Comparison of ENCODE assay signal across 1 cellular context in genomic region chr2:235527806-235528480, GRCh38.
TF ChIP-seq lines count a peak whose summit lies in the region.

No MANE protein-coding gene starts in this region.

TF ChIP-seq in H1, 55 proteins besides CTCF, POLR2A, EP300 and RAD21:
- TF ChIP-seq CHD2 (IDR thresholded peaks at IDR 0.05; ENCODE audit: low read length) (no peak), TCF12 (IDR thresholded peaks at IDR 0.05; ENCODE audit: low read depth, low read length) (0 out of 2 replicates have a peak, but pooled peaks have one; percentile 21), NRF1 (IDR thresholded peaks at IDR 0.05; ENCODE audit: low read depth, low read length) (no peak), TBP (IDR thresholded peaks at IDR 0.05; ENCODE audit: low read depth, low read length) (no peak), USF2 (IDR thresholded peaks at IDR 0.05; ENCODE audit: low read length) (peak; percentile 49; the same call in 1 of the 2 replicates), BRCA1 (IDR thresholded peaks at IDR 0.05; ENCODE audit: low read depth, low read length) (no peak), POU5F1 (IDR thresholded peaks at IDR 0.05; ENCODE audit: low read depth, low read length) (no peak), GTF2F1 (IDR thresholded peaks at IDR 0.05; ENCODE audit: borderline replicate concordance, low read depth, low read length) (no peak), CHD1 (IDR thresholded peaks at IDR 0.05; ENCODE audit: low read depth, low read length) (no peak), FOSL1 (IDR thresholded peaks at IDR 0.05; ENCODE audit: insufficient read depth, low read depth, low read length) (no peak), MAFK (IDR thresholded peaks at IDR 0.05; ENCODE audit: low read depth, low read length) (no peak), HDAC2 (IDR thresholded peaks at IDR 0.05; ENCODE audit: borderline replicate concordance in 1 of 2, low read depth in 2 of 2, low read length in 2 of 2) (no peak), CTBP2 (IDR thresholded peaks at IDR 0.05; ENCODE audit: borderline replicate concordance, insufficient read depth, insufficient read length, low read length) (no peak), CREB1 (IDR thresholded peaks at IDR 0.05) (no peak), HDAC6 (IDR thresholded peaks at IDR 0.05; ENCODE audit: low read depth, low read length) (no peak), MAX (IDR thresholded peaks at IDR 0.05) (peak; percentile 94), TEAD4 (IDR thresholded peaks at IDR 0.05; ENCODE audit: low read depth, low read length) (peak; percentile 96), SIN3A (conservative IDR thresholded peaks at IDR 0.05 in 1 of 2, IDR thresholded peaks at IDR 0.05 in 1 of 2; ENCODE audit: low read depth in 1 of 2, low read length in 2 of 2) (no peak), SUZ12 (IDR thresholded peaks at IDR 0.05; ENCODE audit: low read length) (no peak), KDM1A (IDR thresholded peaks at IDR 0.05; ENCODE audit: borderline replicate concordance, low read length) (no peak), E2F6 (IDR thresholded peaks at IDR 0.05) (peak; percentile 84), SIRT6 (IDR thresholded peaks at IDR 0.05; ENCODE audit: low read length) (no peak), JUND (IDR thresholded peaks at IDR 0.05; ENCODE audit: low read length) (no peak), RBBP5 (IDR thresholded peaks at IDR 0.05; ENCODE audit: borderline replicate concordance, low read depth, low read length) (no peak), JUN (IDR thresholded peaks at IDR 0.05; ENCODE audit: low read depth, low read length) (no peak), CEBPB (IDR thresholded peaks at IDR 0.05; ENCODE audit: low read depth, low read length) (no peak), BACH1 (IDR thresholded peaks at IDR 0.05; ENCODE audit: low read length) (no peak), CBX5 (IDR thresholded peaks at IDR 0.05; ENCODE audit: low read depth, low read length) (no peak), PHF8 (conservative IDR thresholded peaks at IDR 0.05; ENCODE audit: low read depth, low read length) (no peak), TAF1 (IDR thresholded peaks at IDR 0.05; ENCODE audit: low read depth, low read length) (no peak), KDM5A (IDR thresholded peaks at IDR 0.05; ENCODE audit: low read length) (no peak), RNF2 (IDR thresholded peaks at IDR 0.05; ENCODE audit: borderline replicate concordance, low read depth, low read length, missing control alignments, poor library complexity, severe bottlenecking) (no peak), SRF (IDR thresholded peaks at IDR 0.05; ENCODE audit: low read depth, low read length) (no peak), ATF2 (IDR thresholded peaks at IDR 0.05; ENCODE audit: low read length) (no peak), EZH2 (IDR thresholded peaks at IDR 0.05; ENCODE audit: low read depth, low read length, severe bottlenecking) (no peak), POLR2AphosphoS5 (IDR thresholded peaks at IDR 0.05; ENCODE audit: low read depth, low read length) (no peak), GABPA (IDR thresholded peaks at IDR 0.05; ENCODE audit: borderline replicate concordance, insufficient read depth, low read length) (no peak)
- TF ChIP-seq, protein P1, sequence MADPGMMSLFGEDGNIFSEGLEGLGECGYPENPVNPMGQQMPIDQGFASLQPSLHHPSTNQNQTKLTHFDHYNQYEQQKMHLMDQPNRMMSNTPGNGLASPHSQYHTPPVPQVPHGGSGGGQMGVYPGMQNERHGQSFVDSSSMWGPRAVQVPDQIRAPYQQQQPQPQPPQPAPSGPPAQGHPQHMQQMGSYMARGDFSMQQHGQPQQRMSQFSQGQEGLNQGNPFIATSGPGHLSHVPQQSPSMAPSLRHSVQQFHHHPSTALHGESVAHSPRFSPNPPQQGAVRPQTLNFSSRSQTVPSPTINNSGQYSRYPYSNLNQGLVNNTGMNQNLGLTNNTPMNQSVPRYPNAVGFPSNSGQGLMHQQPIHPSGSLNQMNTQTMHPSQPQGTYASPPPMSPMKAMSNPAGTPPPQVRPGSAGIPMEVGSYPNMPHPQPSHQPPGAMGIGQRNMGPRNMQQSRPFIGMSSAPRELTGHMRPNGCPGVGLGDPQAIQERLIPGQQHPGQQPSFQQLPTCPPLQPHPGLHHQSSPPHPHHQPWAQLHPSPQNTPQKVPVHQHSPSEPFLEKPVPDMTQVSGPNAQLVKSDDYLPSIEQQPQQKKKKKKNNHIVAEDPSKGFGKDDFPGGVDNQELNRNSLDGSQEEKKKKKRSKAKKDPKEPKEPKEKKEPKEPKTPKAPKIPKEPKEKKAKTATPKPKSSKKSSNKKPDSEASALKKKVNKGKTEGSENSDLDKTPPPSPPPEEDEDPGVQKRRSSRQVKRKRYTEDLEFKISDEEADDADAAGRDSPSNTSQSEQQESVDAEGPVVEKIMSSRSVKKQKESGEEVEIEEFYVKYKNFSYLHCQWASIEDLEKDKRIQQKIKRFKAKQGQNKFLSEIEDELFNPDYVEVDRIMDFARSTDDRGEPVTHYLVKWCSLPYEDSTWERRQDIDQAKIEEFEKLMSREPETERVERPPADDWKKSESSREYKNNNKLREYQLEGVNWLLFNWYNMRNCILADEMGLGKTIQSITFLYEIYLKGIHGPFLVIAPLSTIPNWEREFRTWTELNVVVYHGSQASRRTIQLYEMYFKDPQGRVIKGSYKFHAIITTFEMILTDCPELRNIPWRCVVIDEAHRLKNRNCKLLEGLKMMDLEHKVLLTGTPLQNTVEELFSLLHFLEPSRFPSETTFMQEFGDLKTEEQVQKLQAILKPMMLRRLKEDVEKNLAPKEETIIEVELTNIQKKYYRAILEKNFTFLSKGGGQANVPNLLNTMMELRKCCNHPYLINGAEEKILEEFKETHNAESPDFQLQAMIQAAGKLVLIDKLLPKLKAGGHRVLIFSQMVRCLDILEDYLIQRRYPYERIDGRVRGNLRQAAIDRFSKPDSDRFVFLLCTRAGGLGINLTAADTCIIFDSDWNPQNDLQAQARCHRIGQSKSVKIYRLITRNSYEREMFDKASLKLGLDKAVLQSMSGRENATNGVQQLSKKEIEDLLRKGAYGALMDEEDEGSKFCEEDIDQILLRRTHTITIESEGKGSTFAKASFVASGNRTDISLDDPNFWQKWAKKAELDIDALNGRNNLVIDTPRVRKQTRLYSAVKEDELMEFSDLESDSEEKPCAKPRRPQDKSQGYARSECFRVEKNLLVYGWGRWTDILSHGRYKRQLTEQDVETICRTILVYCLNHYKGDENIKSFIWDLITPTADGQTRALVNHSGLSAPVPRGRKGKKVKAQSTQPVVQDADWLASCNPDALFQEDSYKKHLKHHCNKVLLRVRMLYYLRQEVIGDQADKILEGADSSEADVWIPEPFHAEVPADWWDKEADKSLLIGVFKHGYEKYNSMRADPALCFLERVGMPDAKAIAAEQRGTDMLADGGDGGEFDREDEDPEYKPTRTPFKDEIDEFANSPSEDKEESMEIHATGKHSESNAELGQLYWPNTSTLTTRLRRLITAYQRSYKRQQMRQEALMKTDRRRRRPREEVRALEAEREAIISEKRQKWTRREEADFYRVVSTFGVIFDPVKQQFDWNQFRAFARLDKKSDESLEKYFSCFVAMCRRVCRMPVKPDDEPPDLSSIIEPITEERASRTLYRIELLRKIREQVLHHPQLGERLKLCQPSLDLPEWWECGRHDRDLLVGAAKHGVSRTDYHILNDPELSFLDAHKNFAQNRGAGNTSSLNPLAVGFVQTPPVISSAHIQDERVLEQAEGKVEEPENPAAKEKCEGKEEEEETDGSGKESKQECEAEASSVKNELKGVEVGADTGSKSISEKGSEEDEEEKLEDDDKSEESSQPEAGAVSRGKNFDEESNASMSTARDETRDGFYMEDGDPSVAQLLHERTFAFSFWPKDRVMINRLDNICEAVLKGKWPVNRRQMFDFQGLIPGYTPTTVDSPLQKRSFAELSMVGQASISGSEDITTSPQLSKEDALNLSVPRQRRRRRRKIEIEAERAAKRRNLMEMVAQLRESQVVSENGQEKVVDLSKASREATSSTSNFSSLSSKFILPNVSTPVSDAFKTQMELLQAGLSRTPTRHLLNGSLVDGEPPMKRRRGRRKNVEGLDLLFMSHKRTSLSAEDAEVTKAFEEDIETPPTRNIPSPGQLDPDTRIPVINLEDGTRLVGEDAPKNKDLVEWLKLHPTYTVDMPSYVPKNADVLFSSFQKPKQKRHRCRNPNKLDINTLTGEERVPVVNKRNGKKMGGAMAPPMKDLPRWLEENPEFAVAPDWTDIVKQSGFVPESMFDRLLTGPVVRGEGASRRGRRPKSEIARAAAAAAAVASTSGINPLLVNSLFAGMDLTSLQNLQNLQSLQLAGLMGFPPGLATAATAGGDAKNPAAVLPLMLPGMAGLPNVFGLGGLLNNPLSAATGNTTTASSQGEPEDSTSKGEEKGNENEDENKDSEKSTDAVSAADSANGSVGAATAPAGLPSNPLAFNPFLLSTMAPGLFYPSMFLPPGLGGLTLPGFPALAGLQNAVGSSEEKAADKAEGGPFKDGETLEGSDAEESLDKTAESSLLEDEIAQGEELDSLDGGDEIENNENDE (IDR thresholded peaks at IDR 0.05; ENCODE audit: insufficient replicate concordance, low read length) = no peak
